ENCODE assay signal across 14 cellular contexts in genomic region chr1:63319069-63320023, GRCh38. TPM values are rescaled to one million over a fixed set of nuclear protein-coding genes. Genes with fewer than 3 reads are reported as not detected.
DNase-seq lines count a peak whose midpoint lies in the region; TF ChIP-seq lines count a peak whose summit lies in the region.
"Had no signal": no experiment of that assay in that cellular context is flagged by ENCODE, and none has a peak within 500 bp of the region (broad histone marks: within the 10 kb centered on the region; RNA-seq: fewer than 3 reads in every experiment).

No MANE protein-coding gene starts in this region.

- H3K4me1 ChIP-seq in ectodermal cell (ENCODE audit: control insufficient read depth, insufficient read depth, low read length) (peaks cover 6% of the 10 kb centered on the region), prostate gland (replicated peaks) (peaks cover 10% of the 10 kb centered on the region)

- H3K9ac ChIP-seq in neural cell (ENCODE audit: low read length): no peak overlapping the region

- intact Hi-C loops in prostate gland (cut with DNase I) (no loop called here), Calu3 (cut with micrococcal nuclease; ENCODE audit: unreplicated experiment) (loop anchor here (5.0 kb wide), 1 partner anchor 218 kb away; no protein-coding TSS in a partner anchor)

- H3K36me3 ChIP-seq in ectodermal cell (ENCODE audit: control insufficient read depth, insufficient read depth, low read length): no peaks in the 10 kb centered on the region
- H3K36me3 ChIP-seq in neural cell (ENCODE audit: insufficient read depth, low read length): no peaks in the 10 kb centered on the region
- H3K36me3 ChIP-seq in prostate gland: no peaks in the 10 kb centered on the region
- H3K36me3 ChIP-seq: ascending aorta had no signal

- H3K4me3 Mint-ChIP-seq in Calu3 (ENCODE audit: low read depth, unreplicated experiment): no peak overlapping the region

- H3K9me3 ChIP-seq in ectodermal cell (ENCODE audit: control insufficient read depth, low read length): no peaks in the 10 kb centered on the region
- H3K9me3 ChIP-seq in neural cell (ENCODE audit: low read length): peaks cover 6% of the 10 kb centered on the region
- no peaks in the 10 kb centered on the region for H3K9me3 ChIP-seq in prostate gland
- H3K9me3 ChIP-seq: ascending aorta had no signal

- H3K27ac ChIP-seq in ectodermal cell (ENCODE audit: insufficient read depth, low read depth, low read length, poor library complexity, severe bottlenecking) (no peak overlapping the region), neural cell (ENCODE audit: low read length) (no peak overlapping the region), prostate gland (no peak overlapping the region)
- H3K27ac ChIP-seq: ascending aorta, epithelial cell of prostate, RWPE1 had no signal

- peaks cover 24% of the 10 kb centered on the region for H3K27me3 Mint-ChIP-seq in Calu3 (ENCODE audit: unreplicated experiment)

- 6 to 7% methylated on average over 59 of the region's 59 CpGs for WGBS in ectodermal cell, 2 experiments
- WGBS in prostate gland: 9% methylated on average over 56 of the region's 59 CpGs

- no TSS peak for BruUV-seq in Calu3 (replicated peaks; lab: Mats Ljungman, UMichigan)

- H3F3A ChIP-seq in neural cell (ENCODE audit: insufficient read depth, low read length, poor library complexity, severe bottlenecking): no peaks in the 10 kb centered on the region

- TF ChIP-seq RAD21 in neural cell (conservative IDR thresholded peaks at IDR 0.05): no peak

- no peaks in the 10 kb centered on the region for H3K79me2 ChIP-seq in neural cell (replicated peaks; ENCODE audit: insufficient read depth, low read length)

- no peaks in the 10 kb centered on the region for H3K9me2 ChIP-seq in neural cell (ENCODE audit: insufficient read depth, low read length)

- H3K36me3 Mint-ChIP-seq in Calu3 (ENCODE audit: insufficient read depth, unreplicated experiment): peaks cover 26% of the 10 kb centered on the region

- H3K27me3 ChIP-seq in ectodermal cell (ENCODE audit: control insufficient read depth, insufficient read depth, low read length, poor library complexity, severe bottlenecking) (peaks cover 95% of the 10 kb centered on the region), neural cell (ENCODE audit: insufficient read depth, low read depth, low read length) (peaks cover 96% of the 10 kb centered on the region), prostate gland (replicated peaks; ENCODE audit: insufficient read depth) (peaks cover 63% of the 10 kb centered on the region)

- CTCF ChIA-PET in Calu3 (lab: Charles Lee): interaction anchor here (0.6 kb wide), 1 partner anchor 105 kb away, joined by 3 read pairs; no protein-coding TSS in a partner anchor

- no peak for TF ChIP-seq EP300 in neural cell (conservative IDR thresholded peaks at IDR 0.05; ENCODE audit: poor library complexity, severe bottlenecking)

- no peak for TF ChIP-seq POLR2A in prostate gland (IDR thresholded peaks at IDR 0.05)

- no peak overlapping the region for H3K27ac Mint-ChIP-seq in Calu3 (ENCODE audit: unreplicated experiment)

- no peaks in the 10 kb centered on the region for H4K20me1 ChIP-seq in neural cell (ENCODE audit: insufficient read depth)

- peaks cover 8% of the 10 kb centered on the region for H3K4me1 Mint-ChIP-seq in Calu3 (ENCODE audit: low read depth, unreplicated experiment)

- H2AFZ ChIP-seq in neural cell (ENCODE audit: low read depth, low read length): no peak overlapping the region

- no peaks in the 10 kb centered on the region for H3K9me3 Mint-ChIP-seq in Calu3 (ENCODE audit: low read depth, unreplicated experiment)

- TF ChIP-seq CTCF in neural cell (IDR thresholded peaks at IDR 0.05; ENCODE audit: poor library complexity, severe bottlenecking) (no peak), prostate gland (IDR thresholded peaks at IDR 0.05) (no peak), Calu3 (IDR thresholded peaks at IDR 0.05; ENCODE audit: unreplicated experiment) (no peak)

- DNase-seq in ELF-1 (ENCODE audit: low read depth, low spot score) (peak; percentile 61), HuH-7.5 (ENCODE audit: low spot score) (peak; percentile 61), cerebellum (ENCODE audit: low spot score) (no peak), prostate gland (ENCODE audit: low spot score) (no peak), Calu3 (no peak)
- DNase-seq in NK-92 treated with Interleukin-12 subunit alpha and Interleukin-12 subunit beta, amount 100 ng/mL, for 24 hours (lab: John Stamatoyannopoulos, UW): no peak
- DNase-seq: activated CD4-positive, CD25-positive, alpha-beta regulatory T cell; DMS79 treated with DMSO at 0.1 percent for 48 hours; NCI-H446 treated with DMSO at 0.1 percent for 48 hours had no signal

- H3K4me2 ChIP-seq in neural cell (ENCODE audit: low read length): no peak overlapping the region

- peak overlapping the region; percentile 29 for H3K4me3 ChIP-seq in ectodermal cell (ENCODE audit: insufficient read depth, low read depth, low read length)
- H3K4me3 ChIP-seq in neural cell (ENCODE audit: low read length): no peak overlapping the region
- H3K4me3 ChIP-seq in prostate gland: no peak overlapping the region
- H3K4me3 ChIP-seq: ascending aorta had no signal

TF ChIP-seq in neural cell, 6 proteins besides CTCF, POLR2A, EP300 and RAD21:
- TF ChIP-seq SMC3 (conservative IDR thresholded peaks at IDR 0.05; ENCODE audit: poor library complexity) (no peak), POLR2AphosphoS5 (IDR thresholded peaks at IDR 0.05) (peak; percentile 49), EZH2 (IDR thresholded peaks at IDR 0.05; ENCODE audit: borderline replicate concordance, insufficient read depth, low read length, poor library complexity, severe bottlenecking) (peak; percentile 95)
TF ChIP-seq in neural cell: peak in this region for 2.

RNA-seq across cellular contexts. Expression of gene FOXD3, which starts 3.0 kb away (rescaled TPM):
- polyA plus RNA-seq in ectodermal cell (2013, experiment 1 of 4): 38.9 TPM
- 36.6 TPM for polyA plus RNA-seq in ectodermal cell (2013, experiment 2 of 4)
- 37.0 TPM for polyA plus RNA-seq in ectodermal cell (2013, experiment 3 of 4)
- 37.0 TPM for polyA plus RNA-seq in ectodermal cell (2013, experiment 4 of 4)
- polyA plus RNA-seq in neural cell: 0.14 TPM in 1 of 2 replicates, not detected in the other
- polyA minus RNA-seq in neural cell: not detected in 2 replicates
- total RNA-seq in cerebellum: not detected
- 1 to 10 TPM in 1 of 2 donors, under 1 TPM in 1; 0.82 to 2.9 TPM for total RNA-seq in prostate gland
- 0.28 and 0.29 TPM in 2 replicates for total RNA-seq in Calu3 (2022)
- total RNA-seq: ascending aorta had no signal

RNA-seq across cellular contexts. Expression of gene ALG6, which starts 48.1 kb away (rescaled TPM):
- 30.6 TPM for polyA plus RNA-seq in ectodermal cell (2013, experiment 1 of 4)
- 29.3 TPM for polyA plus RNA-seq in ectodermal cell (2013, experiment 2 of 4)
- polyA plus RNA-seq in ectodermal cell (2013, experiment 3 of 4): 25.1 TPM
- 25.3 TPM for polyA plus RNA-seq in ectodermal cell (2013, experiment 4 of 4)
- 31.3 and 46.8 TPM in 2 replicates for polyA plus RNA-seq in neural cell
- polyA minus RNA-seq in neural cell: 36.8 and 37.5 TPM in 2 replicates
- total RNA-seq in cerebellum: 49.4 TPM
- total RNA-seq in prostate gland: 10 to 100 TPM; 10.2 to 17.6 TPM
- 20.8 and 24.0 TPM in 2 replicates for total RNA-seq in Calu3 (2022)

Comparison
In these comparisons a context has a peak if more than half of its experiments do, and no peak if none do; other contexts are left out.
1. DNase-seq: peak in ELF-1 (single experiment) and HuH-7.5 (single experiment); none in cerebellum (single experiment), NK-92 treated with Interleukin-12 subunit alpha and Interleukin-12 subunit beta, amount 100 ng/mL, for 24 hours (single experiment), prostate gland (single experiment) and Calu3 (single experiment).